Comparison of ENCODE assay signal across 17 cellular contexts in genomic region chr3:164539215-164539614, GRCh38.
DNase-seq lines count a peak whose midpoint lies in the region; ATAC-seq, FAIRE-seq and TF ChIP-seq lines count a peak whose summit lies in the region.
"Had no signal": no experiment of that assay in that cellular context is flagged by ENCODE, and none has a peak within 500 bp of the region (broad histone marks: within the 10 kb centered on the region; RNA-seq: fewer than 3 reads in every experiment).

No MANE protein-coding gene starts in this region.

- DNase-seq in NCI-H1092 treated with DMSO at 0.1 percent for 48 hours (lab: John Stamatoyannopoulos, UW): peak; percentile 69
- peak; percentile 49 for DNase-seq in NCI-H2029 (lab: John Stamatoyannopoulos, UW)
- peak; percentile 93 for DNase-seq in NCI-H524 treated with DMSO at 0.1 percent for 48 hours (lab: John Stamatoyannopoulos, UW)
- DNase-seq in pancreas: peak in 2 of 6 donors; percentile 22 to 48
- no peak for DNase-seq in left ventricle myocardium inferior
- no peak for DNase-seq in activated naive CD8-positive, alpha-beta T cell treated with anti-CD3 and anti-CD28 coated beads, Interleukin-2, amount 50 U/mL, for 24 hours
- no peak for DNase-seq in GM19240 (ENCODE audit: insufficient read length, low spot score)
- DNase-seq: Calu3, GF-D8, GM23248, MV-4-11, NCI-H345, PC-9, SJCRH30, T-helper 17 cell had no signal

- H3K4me1 ChIP-seq in pancreas: no peaks in the 10 kb centered on the region
- H3K4me1 ChIP-seq in left ventricle myocardium inferior: no peaks in the 10 kb centered on the region
- H3K4me1 ChIP-seq: SJCRH30 had no signal

- H3K9me3 ChIP-seq in pancreas (no peaks in the 10 kb centered on the region), left ventricle myocardium inferior (replicated peaks) (peaks cover 9% of the 10 kb centered on the region)
- H3K9me3 ChIP-seq: SJCRH30 had no signal

- WGBS in pancreas, 2 donors: 16 to 27% methylated on average over 2 of the region's 2 CpGs

- H3K36me3 ChIP-seq in pancreas (no peaks in the 10 kb centered on the region), left ventricle myocardium inferior (no peaks in the 10 kb centered on the region)
- H3K36me3 ChIP-seq: SJCRH30 had no signal

- H3K36me3 Mint-ChIP-seq in activated naive CD8-positive, alpha-beta T cell treated with anti-CD3 and anti-CD28 coated beads, Interleukin-2, amount 50 U/mL, for 24 hours (ENCODE audit: low read depth): no peaks in the 10 kb centered on the region

- TF ChIP-seq CTCF in pancreas (IDR thresholded peaks at IDR 0.05): no peak
- TF ChIP-seq CTCF in left ventricle myocardium inferior (IDR thresholded peaks at IDR 0.05; ENCODE audit: borderline replicate concordance): no peak

- peak in 3 of 4 donors; percentile 38 to 78 (median 50) for ATAC-seq in pancreas
- ATAC-seq in activated naive CD8-positive, alpha-beta T cell treated with anti-CD3 and anti-CD28 coated beads, Interleukin-2, amount 50 U/mL, for 24 hours: no peak
- ATAC-seq: T-helper 17 cell had no signal

- FAIRE-seq in pancreas (lab: Jason Lieb, UNC): no peak
- FAIRE-seq: GM12891, GM18507 had no signal

- H3K27ac ChIP-seq in pancreas: no peak overlapping the region
- no peak overlapping the region for H3K27ac ChIP-seq in left ventricle myocardium inferior (replicated peaks)
- H3K27ac ChIP-seq: GM23248, PC-9, SJCRH30 had no signal

- H3K9me3 Mint-ChIP-seq in activated naive CD8-positive, alpha-beta T cell treated with anti-CD3 and anti-CD28 coated beads, Interleukin-2, amount 50 U/mL, for 24 hours: peaks cover 7% of the 10 kb centered on the region

- no peak overlapping the region for H3K4me3 Mint-ChIP-seq in activated naive CD8-positive, alpha-beta T cell treated with anti-CD3 and anti-CD28 coated beads, Interleukin-2, amount 50 U/mL, for 24 hours
- H3K4me3 Mint-ChIP-seq: T-helper 17 cell had no signal

- no peaks in the 10 kb centered on the region for H3K4me1 Mint-ChIP-seq in activated naive CD8-positive, alpha-beta T cell treated with anti-CD3 and anti-CD28 coated beads, Interleukin-2, amount 50 U/mL, for 24 hours
- H3K4me1 Mint-ChIP-seq: T-helper 17 cell had no signal

- no peaks in the 10 kb centered on the region for H3K27me3 Mint-ChIP-seq in activated naive CD8-positive, alpha-beta T cell treated with anti-CD3 and anti-CD28 coated beads, Interleukin-2, amount 50 U/mL, for 24 hours
- H3K27me3 Mint-ChIP-seq: T-helper 17 cell had no signal

- no peak overlapping the region for H3K27ac Mint-ChIP-seq in activated naive CD8-positive, alpha-beta T cell treated with anti-CD3 and anti-CD28 coated beads, Interleukin-2, amount 50 U/mL, for 24 hours
- H3K27ac Mint-ChIP-seq: T-helper 17 cell had no signal

- H3K27me3 ChIP-seq in pancreas (no peaks in the 10 kb centered on the region), left ventricle myocardium inferior (ENCODE audit: low read depth) (no peaks in the 10 kb centered on the region)
- H3K27me3 ChIP-seq: SJCRH30 had no signal

- intact Hi-C loops in pancreas (cut with DNase I): no loop called here
- intact Hi-C loops in left ventricle myocardium inferior (cut with micrococcal nuclease): no loop called here

- no peak overlapping the region for H3K4me3 ChIP-seq in pancreas
- no peak overlapping the region for H3K4me3 ChIP-seq in left ventricle myocardium inferior
- H3K4me3 ChIP-seq: GM23248, PC-9, SJCRH30 had no signal

Comparison
In these comparisons a context has a peak if more than half of its experiments do, and no peak if none do; other contexts are left out.
1. DNase-seq: peak in NCI-H1092 treated with DMSO at 0.1 percent for 48 hours (single experiment), NCI-H2029 (single experiment) and NCI-H524 treated with DMSO at 0.1 percent for 48 hours (single experiment); none in left ventricle myocardium inferior (single experiment), activated naive CD8-positive, alpha-beta T cell treated with anti-CD3 and anti-CD28 coated beads, Interleukin-2, amount 50 U/mL, for 24 hours (single experiment) and GM19240 (single experiment).